Comparison of ENCODE assay signal across 24 cellular contexts in the genomic region with DNA sequence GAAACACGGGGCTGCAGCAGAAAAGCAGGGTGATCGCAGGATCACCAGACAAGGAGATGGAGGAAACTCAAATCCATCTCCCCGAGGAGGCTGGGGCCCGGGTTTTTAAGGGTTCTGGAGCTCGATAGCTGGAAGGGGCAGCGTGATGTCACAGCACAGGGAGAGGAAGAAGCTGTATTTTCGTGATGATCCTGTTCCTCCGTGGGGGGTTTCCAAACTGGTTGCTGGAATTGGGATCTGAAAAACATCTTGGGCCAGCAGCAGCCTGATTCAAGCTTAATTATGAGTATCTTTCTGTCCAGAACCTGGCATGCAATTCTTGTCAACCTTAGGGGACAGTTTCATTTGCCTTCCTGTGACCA. TPM values are rescaled to one million over a fixed set of nuclear protein-coding genes. Genes with fewer than 3 reads are reported as not detected.
DNase-seq lines count a peak whose midpoint lies in the region; ATAC-seq and TF ChIP-seq lines count a peak whose summit lies in the region.
"Had no signal": no experiment of that assay in that cellular context is flagged by ENCODE, and none has a peak within 500 bp of the region (broad histone marks: within the 10 kb centered on the region; RNA-seq: fewer than 3 reads in every experiment).

No MANE protein-coding gene starts in this region.

- no peak overlapping the region for H3K4me3 ChIP-seq in WERI-Rb-1 (ENCODE audit: low read depth, low read length)
- H3K4me3 ChIP-seq: ovary, suprapubic skin, vagina had no signal

- H3K36me3 Mint-ChIP-seq in activated CD4-positive, alpha-beta T cell treated with anti-CD3 and anti-CD28 coated beads, Interleukin-2, amount 10 ng/mL, durations not matched to agents 24 days and 14 days (ENCODE audit: low read depth): peaks cover 53% of the 10 kb centered on the region
- H3K36me3 Mint-ChIP-seq in CD4-positive, alpha-beta T cell (ENCODE audit: low read depth): peaks cover 12% of the 10 kb centered on the region
- peaks cover 0 to 7% (median 0%) of the 10 kb centered on the region in 3 donors for H3K36me3 Mint-ChIP-seq in naive thymus-derived CD8-positive, alpha-beta T cell

- H3K4me1 Mint-ChIP-seq in activated CD4-positive, alpha-beta T cell treated with anti-CD3 and anti-CD28 coated beads, Interleukin-2, amount 10 ng/mL, durations not matched to agents 24 days and 14 days: peaks cover 55% of the 10 kb centered on the region
- peaks cover 29% of the 10 kb centered on the region for H3K4me1 Mint-ChIP-seq in CD4-positive, alpha-beta T cell (ENCODE audit: low read depth)
- peaks cover 15 to 64% (median 39%) of the 10 kb centered on the region in 4 donors for H3K4me1 Mint-ChIP-seq in naive thymus-derived CD8-positive, alpha-beta T cell

- H3K4me3 Mint-ChIP-seq in activated CD4-positive, alpha-beta T cell treated with anti-CD3 and anti-CD28 coated beads, Interleukin-2, amount 10 ng/mL, durations not matched to agents 24 days and 14 days: peak overlapping the region; percentile 24
- H3K4me3 Mint-ChIP-seq in CD4-positive, alpha-beta T cell: no peak overlapping the region
- H3K4me3 Mint-ChIP-seq in naive thymus-derived CD8-positive, alpha-beta T cell: peak overlapping the region in 3 of 10 donors; percentile 31 to 90 (median 58)
- H3K4me3 Mint-ChIP-seq: HFFc6 had no signal

- CTCF ChIA-PET in CD4-positive, alpha-beta T cell (lab: Charles Lee): no interaction called here

- H3K27me3 ChIP-seq in CD4-positive, alpha-beta T cell (ENCODE audit: control insufficient read depth, insufficient read depth, low read length): no peaks in the 10 kb centered on the region
- H3K27me3 ChIP-seq in WERI-Rb-1 (ENCODE audit: insufficient read depth, low read depth, severe bottlenecking): no peaks in the 10 kb centered on the region
- H3K27me3 ChIP-seq: ovary, vagina had no signal

- no peak for TF ChIP-seq CTCF in CD4-positive, alpha-beta T cell (IDR thresholded peaks at IDR 0.05)
- TF ChIP-seq CTCF in WERI-Rb-1 (IDR thresholded peaks at IDR 0.05; ENCODE audit: low read depth, low read length): no peak

- DNase-seq in activated CD4-positive, alpha-beta T cell treated with anti-CD3 and anti-CD28 coated beads, Interleukin-2, amount 10 ng/mL, durations not matched to agents 24 days and 14 days: no peak
- DNase-seq in activated CD4-positive, alpha-beta T cell treated with anti-CD3 and anti-CD28 coated beads, Interleukin-2, amount 50 U/mL, for 1 hour: no peak
- no peak for DNase-seq in CD4-positive, alpha-beta T cell
- peak; percentile 11 to 17 for DNase-seq in activated T-cell treated with anti-CD3 and anti-CD28 coated beads, Interleukin-2, amount 50 U/mL, for 48 hours
- DNase-seq in naive thymus-derived CD8-positive, alpha-beta T cell: no peak
- DNase-seq in islet precursor cell (no peak), hepatic stellate cell (ENCODE audit: low spot score) (no peak), WERI-Rb-1 (no peak)
- DNase-seq: activated CD4-positive, alpha-beta T cell treated with anti-CD3 and anti-CD28 coated beads for 48 hours; anterior cingulate cortex; BE2C; caudate nucleus; effector CD4-positive, alpha-beta T cell; HFFc6; mammary epithelial cell; NCI-H2081; NCI-H446 treated with DMSO at 0.1 percent for 48 hours; NK-92 treated with Interleukin-12 subunit alpha and Interleukin-12 subunit beta, amount 100 ng/mL, for 24 hours; ovary; stimulated activated CD8-positive, alpha-beta memory T cell treated with anti-CD3 and anti-CD28 coated beads, Interleukin-4, amount 100 ng/mL, for 48 hours had no signal

- peak overlapping the region; percentile 85 for H3K27ac Mint-ChIP-seq in activated CD4-positive, alpha-beta T cell treated with anti-CD3 and anti-CD28 coated beads, Interleukin-2, amount 10 ng/mL, durations not matched to agents 24 days and 14 days
- peak overlapping the region; percentile 42 for H3K27ac Mint-ChIP-seq in CD4-positive, alpha-beta T cell
- peak overlapping the region in 9 of 10 donors; percentile 3 to 94 (median 41) for H3K27ac Mint-ChIP-seq in naive thymus-derived CD8-positive, alpha-beta T cell
- H3K27ac Mint-ChIP-seq: HFFc6 had no signal

- no peak for ATAC-seq in CD4-positive, alpha-beta T cell (ENCODE audit: poor library complexity)
- no peak for ATAC-seq in naive thymus-derived CD8-positive, alpha-beta T cell

- no peaks in the 10 kb centered on the region for H3K9me3 Mint-ChIP-seq in activated CD4-positive, alpha-beta T cell treated with anti-CD3 and anti-CD28 coated beads, Interleukin-2, amount 10 ng/mL, durations not matched to agents 24 days and 14 days
- H3K9me3 Mint-ChIP-seq in CD4-positive, alpha-beta T cell: no peaks in the 10 kb centered on the region
- peaks cover 0 to 3% (median 0%) of the 10 kb centered on the region in 9 donors for H3K9me3 Mint-ChIP-seq in naive thymus-derived CD8-positive, alpha-beta T cell
- H3K9me3 Mint-ChIP-seq: HFFc6 had no signal

- POLR2A ChIA-PET in CD4-positive, alpha-beta T cell (lab: Charles Lee): interaction anchor here (0.8 kb wide), 1 partner anchor 454 kb away, joined by 3 read pairs; no protein-coding TSS in a partner anchor
- POLR2A ChIA-PET in naive thymus-derived CD8-positive, alpha-beta T cell (lab: Charles Lee): interaction anchor here (0.6 kb wide), 1 partner anchor 83 kb away, joined by 4 read pairs; no protein-coding TSS in a partner anchor

- intact Hi-C loops in activated CD4-positive, alpha-beta T cell treated with anti-CD3 and anti-CD28 coated beads, Interleukin-2, amount 10 ng/mL, durations not matched to agents 24 days and 14 days (cut with micrococcal nuclease): loop anchor here (5.0 kb wide), 1 partner anchor 284 kb away; no protein-coding TSS in a partner anchor
- intact Hi-C loops in CD4-positive, alpha-beta T cell (cut with DNase I, micrococcal nuclease): no loop called here

- no peak overlapping the region for H3K27ac ChIP-seq in CD4-positive, alpha-beta T cell (ENCODE audit: low read depth, low read length)
- H3K27ac ChIP-seq in WERI-Rb-1: no peak overlapping the region
- H3K27ac ChIP-seq: ovary, suprapubic skin, vagina had no signal

- peaks cover 19% of the 10 kb centered on the region for H3K36me3 ChIP-seq in WERI-Rb-1
- H3K36me3 ChIP-seq: BE2C, ovary had no signal

- no peaks in the 10 kb centered on the region for H3K9me3 ChIP-seq in CD4-positive, alpha-beta T cell (ENCODE audit: control insufficient read depth, low read length)
- H3K9me3 ChIP-seq in WERI-Rb-1 (ENCODE audit: severe bottlenecking): no peaks in the 10 kb centered on the region
- H3K9me3 ChIP-seq: BE2C, ovary, suprapubic skin, vagina had no signal

- no peaks in the 10 kb centered on the region for H3K27me3 Mint-ChIP-seq in activated CD4-positive, alpha-beta T cell treated with anti-CD3 and anti-CD28 coated beads, Interleukin-2, amount 10 ng/mL, durations not matched to agents 24 days and 14 days
- H3K27me3 Mint-ChIP-seq in CD4-positive, alpha-beta T cell: no peaks in the 10 kb centered on the region
- no peaks in the 10 kb centered on the region for H3K27me3 Mint-ChIP-seq in naive thymus-derived CD8-positive, alpha-beta T cell

RNA-seq across cellular contexts. Expression of a gene that starts 4.1 kb away (rescaled TPM):
- 115 and 117 TPM in 2 replicates for total RNA-seq in activated CD4-positive, alpha-beta T cell treated with anti-CD3 and anti-CD28 coated beads, Interleukin-2, amount 10 ng/mL, durations not matched to agents 24 days and 14 days
- 1 to 10 TPM; 3.2 to 4.4 TPM for total RNA-seq in CD4-positive, alpha-beta T cell
- total RNA-seq in naive thymus-derived CD8-positive, alpha-beta T cell: 1 to 10 TPM; 5.5 to 6.6 TPM
- 100 to 1,000 TPM in 1 of 3 donors, 10 to 100 TPM in 2; 13.3 to 581 (median 21.3) TPM for polyA plus RNA-seq in naive thymus-derived CD8-positive, alpha-beta T cell
- total RNA-seq: frontal cortex, HFFc6, kidney epithelial cell, mammary epithelial cell had no signal
- polyA plus RNA-seq: mammary epithelial cell had no signal

RNA-seq across cellular contexts. Expression of a gene that starts 39.4 kb away (rescaled TPM):
- 56.4 and 56.8 TPM in 2 replicates for total RNA-seq in activated CD4-positive, alpha-beta T cell treated with anti-CD3 and anti-CD28 coated beads, Interleukin-2, amount 10 ng/mL, durations not matched to agents 24 days and 14 days
- 10 to 100 TPM in 1 of 2 experiments, 1 to 10 TPM in 1; 9.5 to 11.3 TPM for total RNA-seq in CD4-positive, alpha-beta T cell
- total RNA-seq in naive thymus-derived CD8-positive, alpha-beta T cell: 10 to 100 TPM; 46.0 to 46.2 TPM
- 100 to 1,000 TPM in 1 of 3 donors, 10 to 100 TPM in 2; 74.5 to 234 (median 81.7) TPM for polyA plus RNA-seq in naive thymus-derived CD8-positive, alpha-beta T cell

Comparison
In these comparisons a context has a peak if more than half of its experiments do, and no peak if none do; other contexts are left out.
1. DNase-seq: peak in activated T-cell treated with anti-CD3 and anti-CD28 coated beads, Interleukin-2, amount 50 U/mL, for 48 hours (2 of 2); none in activated CD4-positive, alpha-beta T cell treated with anti-CD3 and anti-CD28 coated beads, Interleukin-2, amount 10 ng/mL, durations not matched to agents 24 days and 14 days (single experiment), activated CD4-positive, alpha-beta T cell treated with anti-CD3 and anti-CD28 coated beads, Interleukin-2, amount 50 U/mL, for 1 hour (single experiment), CD4-positive, alpha-beta T cell (0 of 10), naive thymus-derived CD8-positive, alpha-beta T cell (0 of 10), islet precursor cell (single experiment), hepatic stellate cell (single experiment) and WERI-Rb-1 (single experiment).
2. RNA of a gene that starts 4.1 kb away (total RNA-seq): 115 to 117 TPM in activated CD4-positive, alpha-beta T cell treated with anti-CD3 and anti-CD28 coated beads, Interleukin-2, amount 10 ng/mL, durations not matched to agents 24 days and 14 days; 5.5 to 6.6 TPM in naive thymus-derived CD8-positive, alpha-beta T cell and 3.2 to 4.4 TPM in CD4-positive, alpha-beta T cell; every median in the first group is over 10 times any median in the second.
3. Peak in every context shown above with its lines, with median percentiles within 50 percentile points of each other: H3K27ac Mint-ChIP-seq.